Comparison of ENCODE assay signal across 8 cellular contexts in the genomic region with DNA sequence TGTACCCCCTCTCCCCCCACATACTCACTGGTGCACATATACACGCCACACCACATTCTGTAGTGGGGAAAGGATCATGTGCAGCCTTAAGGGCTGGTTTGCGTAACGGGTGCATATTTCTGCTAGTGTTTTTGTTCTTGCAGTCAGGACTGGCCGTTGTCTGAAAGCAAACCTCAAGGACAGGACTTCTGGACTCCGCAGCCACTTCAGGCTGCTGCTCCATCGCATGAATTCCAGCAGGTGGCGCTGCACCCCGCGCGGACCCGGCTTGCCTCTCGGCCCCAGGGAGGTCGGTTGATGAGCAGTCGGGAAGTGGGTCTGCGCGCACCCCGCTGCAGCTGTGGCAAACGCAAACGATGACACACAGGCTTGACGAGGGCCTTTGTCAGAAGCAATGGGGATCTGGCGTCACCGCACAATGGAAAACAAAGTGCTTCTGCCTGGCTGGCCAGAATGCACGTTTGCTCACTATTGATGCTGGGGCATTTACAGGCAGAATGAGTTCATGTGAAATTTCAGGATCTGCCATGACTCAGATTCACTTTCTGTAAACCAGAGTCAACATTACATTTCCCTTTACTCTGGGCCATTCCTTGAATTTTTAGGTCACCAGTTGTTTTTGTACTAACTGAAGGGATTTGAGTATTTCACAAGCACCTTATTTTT.
DNase-seq lines count a peak whose midpoint lies in the region; ATAC-seq and FAIRE-seq lines count a peak whose summit lies in the region.

No MANE protein-coding gene starts in this region.

- ATAC-seq in GM18873 (IDR thresholded peaks at IDR 0.05; ENCODE audit: low FRiP score, unreplicated experiment) (peak; percentile 80), HG03139 (IDR thresholded peaks at IDR 0.05; ENCODE audit: unreplicated experiment) (peak; percentile 89)

- H3K27ac ChIP-seq in caudate nucleus (ENCODE audit: low read depth, low read length) = peak overlapping the region; percentile 92

- DNase-seq in AG08395 (ENCODE audit: low spot score) (peak; percentile 90), NCI-H2227 treated with DMSO at 0.1 percent for 48 hours (lab: John Stamatoyannopoulos, UW) (peak; percentile 76), caudate nucleus (lab: John Stamatoyannopoulos, UW) (peak; percentile 38 to 98 (median 91))
- DNase-seq in activated CD4-positive, CD25-positive, alpha-beta regulatory T cell treated with anti-CD3 and anti-CD28 coated beads, Interleukin-2, amount 50 U/mL, for 16 hours (ENCODE audit: low read depth, low spot score) = peak; percentile 76
- DNase-seq in stimulated activated CD4-positive, alpha-beta T cell treated with anti-CD3 and anti-CD28 coated beads, Interleukin-12 subunit alpha, Interleukin-12 subunit beta, amount 100 ng/mL, for 4 hours = peak; percentile 90

- peak; percentile 85 for FAIRE-seq in islet of Langerhans (lab: Jason Lieb, UNC)

Comparison
In these comparisons a context has a peak if more than half of its experiments do, and no peak if none do; other contexts are left out.
1. Peak in every context shown above with its lines: DNase-seq, ATAC-seq and H3K27ac ChIP-seq.